8 cellular contexts compared by ENCODE assay signal in the genomic region with DNA sequence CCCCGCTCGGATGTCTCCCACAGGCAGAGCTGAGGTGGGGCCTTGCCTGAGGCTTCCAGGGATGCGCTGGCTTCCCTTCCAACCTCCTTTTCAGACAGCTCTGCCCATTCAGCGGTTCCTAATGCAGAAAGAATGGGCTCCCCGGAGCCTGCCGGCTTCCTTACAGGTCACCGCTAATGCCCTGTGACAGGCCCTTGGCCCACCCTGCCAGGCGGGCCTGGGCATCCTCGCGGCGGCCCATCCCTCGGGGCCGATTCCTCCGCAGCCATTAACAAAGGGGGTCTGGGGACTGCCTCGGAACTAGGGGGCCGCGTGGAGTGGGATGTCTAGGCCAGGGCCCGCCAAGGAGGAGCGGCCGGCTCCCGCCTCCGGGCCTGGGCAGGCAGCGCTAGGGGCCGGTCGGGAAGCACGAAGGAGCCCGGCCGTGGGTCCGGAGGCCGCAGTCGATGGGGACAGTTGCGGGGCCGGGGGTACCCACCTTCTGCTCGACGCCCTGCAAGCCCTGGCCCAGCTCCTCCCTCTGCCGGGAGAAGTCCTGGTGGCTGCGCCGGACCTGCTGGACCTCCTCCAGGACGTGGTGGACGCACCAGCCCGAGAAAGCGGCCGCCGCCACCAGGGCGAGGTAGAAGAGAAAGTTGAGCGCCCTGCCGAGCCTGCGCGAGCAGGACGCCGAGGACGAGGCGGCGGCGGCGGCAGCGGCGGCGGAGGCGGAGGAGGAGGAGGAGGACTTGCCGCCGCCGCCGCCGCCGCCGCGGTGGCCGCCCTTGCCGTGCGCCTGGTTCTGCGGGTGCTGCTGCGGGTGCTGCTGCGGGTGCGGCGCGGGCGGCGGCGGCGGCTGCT. TPM values are rescaled to one million over a fixed set of nuclear protein-coding genes. Genes with fewer than 3 reads are reported as not detected.
DNase-seq lines count a peak whose midpoint lies in the region; ATAC-seq, FAIRE-seq and TF ChIP-seq lines count a peak whose summit lies in the region.

No MANE protein-coding gene starts in this region.

- FAIRE-seq in small intestine (lab: Jason Lieb, UNC), result no peak

- no peaks in the 10 kb centered on the region for H3K27me3 ChIP-seq in small intestine (ENCODE audit: control insufficient read depth in 2 of 2, insufficient read depth in 2 of 2, low read length in 2 of 2)

- peaks cover 2 to 3% of the 10 kb centered on the region in 2 donors for H3K4me1 ChIP-seq in small intestine (ENCODE audit: control insufficient read depth in 2 of 2, insufficient read depth in 1 of 2, low read depth in 1 of 2, low read length in 1 of 2)

- peaks cover 4 to 8% (median 4%) of the 10 kb centered on the region in 3 donors for H3K27me3 Mint-ChIP-seq in immature natural killer cell (ENCODE audit: low read depth in 3 of 3)

- H3K4me1 Mint-ChIP-seq in immature natural killer cell, result peaks cover 15 to 19% of the 10 kb centered on the region in 2 donors

- no peaks in the 10 kb centered on the region for H3K36me3 Mint-ChIP-seq in immature natural killer cell

- H3K9me3 ChIP-seq in small intestine (ENCODE audit: control insufficient read depth, low read depth), result no peaks in the 10 kb centered on the region

- peak overlapping the region; percentile 49 to 82 (median 75) for H3K4me3 Mint-ChIP-seq in immature natural killer cell

- peak overlapping the region; percentile 80 to 89 for H3K4me3 ChIP-seq in cardiac fibroblast (replicated peaks in 1 of 2; ENCODE audit: low read depth in 2 of 2, low read length in 2 of 2)
- H3K4me3 ChIP-seq in small intestine (ENCODE audit: low read depth in 1 of 2, low read length in 2 of 2), result peak overlapping the region; percentile 67 to 79

- no peaks in the 10 kb centered on the region for H3K9me3 Mint-ChIP-seq in immature natural killer cell

- H3K27ac ChIP-seq in VCaP (peak overlapping the region; percentile 87), small intestine (ENCODE audit: low read depth in 1 of 2, low read length in 1 of 2) (peak overlapping the region; percentile 74 to 83)

- H3K27ac Mint-ChIP-seq in immature natural killer cell, result peak overlapping the region in 2 of 6 donors; percentile 28 to 39

- WGBS in small intestine, 3 donors, result 2 to 5% (median 3%) methylated on average over 41 to 81 of the region's 81 CpGs

- DNase-seq in AG08395 (ENCODE audit: low spot score) (peak; percentile 66), cardiac fibroblast (ENCODE audit: low read depth in 2 of 2) (peak; percentile 60 to 77), immature natural killer cell (peak; percentile 50 to 57 (median 53)), small intestine (peak; percentile 51), GOT3 (lab: John Stamatoyannopoulos, UW) (no peak)

- TF ChIP-seq CTCF in VCaP (conservative IDR thresholded peaks at IDR 0.05) (0 out of 2 replicates have a peak, but pooled peaks have one; percentile 7), cardiac fibroblast (IDR thresholded peaks at IDR 0.05; ENCODE audit: low read depth, low read length) (peak; percentile 14)

- peak; percentile 30 for ATAC-seq in GM19043 (IDR thresholded peaks at IDR 0.05; ENCODE audit: low read depth, unreplicated experiment)
- peak; percentile 34 for ATAC-seq in HG03571 (IDR thresholded peaks at IDR 0.05; ENCODE audit: unreplicated experiment)

- no peaks in the 10 kb centered on the region for H3K36me3 ChIP-seq in small intestine (ENCODE audit: control insufficient read depth in 2 of 2, insufficient read depth in 2 of 2, low read length in 2 of 2)

RNA-seq across cellular contexts. Expression of a gene that starts 0.7 kb away (rescaled TPM):
- polyA plus RNA-seq in immature natural killer cell, result 1 to 10 TPM in 2 of 3 donors, under 1 TPM in 1; 0.65 to 2.7 (median 1.0) TPM
- polyA plus RNA-seq in small intestine, result 10 to 100 TPM in 1 of 3 donors, 1 to 10 TPM in 2; 2.0 to 34.5 (median 4.1) TPM

RNA-seq across cellular contexts. Expression of a gene that starts 55.4 kb away (rescaled TPM):
- 10 to 100 TPM; 11.0 to 20.4 (median 18.1) TPM for polyA plus RNA-seq in immature natural killer cell
- 1 to 10 TPM; 2.7 to 6.2 (median 5.3) TPM for polyA plus RNA-seq in small intestine
